Comparison of ENCODE assay signal across 9 cellular contexts in the genomic region with DNA sequence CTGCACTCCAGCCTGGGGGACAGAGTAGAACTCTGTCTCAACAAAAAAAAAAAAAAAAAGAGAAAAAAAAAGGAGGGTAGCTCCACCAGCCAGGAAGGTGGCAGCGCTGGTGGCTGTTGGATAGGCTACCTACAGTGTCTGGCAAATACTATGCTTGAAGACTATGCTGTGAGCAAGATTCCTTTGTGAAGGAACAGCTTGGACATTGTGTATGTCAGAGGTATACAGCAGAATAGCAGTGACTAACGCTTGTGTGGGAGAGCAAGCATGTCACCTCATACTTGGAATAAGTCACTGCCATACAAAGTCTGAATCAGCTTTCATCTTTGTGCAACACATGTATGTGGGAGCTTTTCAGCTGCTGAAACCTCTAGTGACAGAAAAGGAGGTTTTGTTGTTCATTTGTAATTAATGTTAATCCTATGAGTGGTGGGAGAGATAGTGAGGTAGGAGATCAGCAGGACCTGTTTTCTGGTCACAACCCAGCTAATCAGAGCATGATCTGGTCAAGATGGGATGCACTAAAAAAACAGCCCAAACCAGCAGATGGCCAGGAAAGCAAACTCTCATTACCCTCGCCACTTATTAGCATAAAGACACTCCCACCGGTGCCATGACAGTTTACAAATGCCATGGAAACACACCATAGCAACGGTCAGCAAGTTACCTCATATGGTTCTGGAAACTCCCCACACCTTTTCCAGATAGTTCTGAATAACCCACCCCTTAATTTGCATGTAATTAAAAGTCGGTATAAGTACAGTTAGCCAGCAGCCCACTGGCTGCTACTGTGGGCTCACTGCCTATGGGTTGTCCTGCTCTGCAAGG. TPM values are rescaled to one million over a fixed set of nuclear protein-coding genes. Genes with fewer than 3 reads are reported as not detected.
DNase-seq lines count a peak whose midpoint lies in the region; ATAC-seq and TF ChIP-seq lines count a peak whose summit lies in the region.
"Had no signal": no experiment of that assay in that cellular context is flagged by ENCODE, and none has a peak within 500 bp of the region (broad histone marks: within the 10 kb centered on the region; RNA-seq: fewer than 3 reads in every experiment).

No MANE protein-coding gene starts in this region.

- H3K27me3 Mint-ChIP-seq in activated CD4-positive, alpha-beta T cell treated with anti-CD3 and anti-CD28 coated beads, Interleukin-2, amount 10 ng/mL, durations not matched to agents 24 days and 14 days: peaks cover 15% of the 10 kb centered on the region
- H3K27me3 Mint-ChIP-seq in activated CD4-positive, alpha-beta T cell treated with anti-CD3 and anti-CD28 coated beads, Interleukin-2, amount 10 ng/mL, durations not matched to agents 7 days and 5 days: peaks cover 32% of the 10 kb centered on the region
- H3K27me3 Mint-ChIP-seq in effector memory CD8-positive, alpha-beta T cell: peaks cover 0 to 14% of the 10 kb centered on the region in 2 donors

- H3K9me3 ChIP-seq in spleen: no peaks in the 10 kb centered on the region

- TF ChIP-seq POLR2A in NB4 (IDR thresholded peaks at IDR 0.05; ENCODE audit: extremely low read depth, insufficient read length) (no peak), spleen (IDR thresholded peaks at IDR 0.05) (no peak)

- peak; percentile 80 for ATAC-seq in effector memory CD8-positive, alpha-beta T cell (replicated peaks)
- no peak for ATAC-seq in GM21390 (IDR thresholded peaks at IDR 0.05; ENCODE audit: unreplicated experiment)

- POLR2A ChIA-PET in activated CD4-positive, alpha-beta T cell treated with anti-CD3 and anti-CD28 coated beads, Interleukin-2, amount 10 ng/mL, durations not matched to agents 7 days and 5 days (lab: Charles Lee): interaction anchor here (0.6 kb wide), 1 partner anchor 57 kb away, joined by 3 read pairs; no protein-coding TSS in a partner anchor

- TF ChIP-seq CTCF in NB4 (IDR thresholded peaks at IDR 0.05; ENCODE audit: low read depth, low read length): no peak
- TF ChIP-seq CTCF in spleen (IDR thresholded peaks at IDR 0.05 in 8 of 11, conservative IDR thresholded peaks at IDR 0.05 in 3 of 11): no peak

- peaks cover 8% of the 10 kb centered on the region for H3K36me3 Mint-ChIP-seq in activated CD4-positive, alpha-beta T cell treated with anti-CD3 and anti-CD28 coated beads, Interleukin-2, amount 10 ng/mL, durations not matched to agents 24 days and 14 days (ENCODE audit: low read depth)
- no peaks in the 10 kb centered on the region for H3K36me3 Mint-ChIP-seq in activated CD4-positive, alpha-beta T cell treated with anti-CD3 and anti-CD28 coated beads, Interleukin-2, amount 10 ng/mL, durations not matched to agents 7 days and 5 days (ENCODE audit: low read depth)
- H3K36me3 Mint-ChIP-seq in effector memory CD8-positive, alpha-beta T cell (ENCODE audit: insufficient read depth): peaks cover 4% of the 10 kb centered on the region

- H3K27ac Mint-ChIP-seq in activated CD4-positive, alpha-beta T cell treated with anti-CD3 and anti-CD28 coated beads, Interleukin-2, amount 10 ng/mL, durations not matched to agents 24 days and 14 days: peak overlapping the region; percentile 77
- no peak overlapping the region for H3K27ac Mint-ChIP-seq in activated CD4-positive, alpha-beta T cell treated with anti-CD3 and anti-CD28 coated beads, Interleukin-2, amount 10 ng/mL, durations not matched to agents 7 days and 5 days
- peak overlapping the region in 1 of 2 donors; percentile 9 for H3K27ac Mint-ChIP-seq in effector memory CD8-positive, alpha-beta T cell

- peak; percentile 64 for DNase-seq in activated CD4-positive, alpha-beta T cell treated with anti-CD3 and anti-CD28 coated beads, Interleukin-2, amount 10 ng/mL, durations not matched to agents 24 days and 14 days
- DNase-seq in activated CD4-positive, alpha-beta T cell treated with anti-CD3 and anti-CD28 coated beads, Interleukin-2, amount 10 ng/mL, durations not matched to agents 7 days and 5 days: no peak
- DNase-seq in NB4 (ENCODE audit: low read depth) (peak; percentile 73), spleen (no peak), islet precursor cell (no peak)
- DNase-seq in effector memory CD8-positive, alpha-beta T cell: no peak
- peak; percentile 40 for DNase-seq in stimulated activated CD8-positive, alpha-beta memory T cell treated with anti-CD3 and anti-CD28 coated beads, Interleukin-4, amount 100 ng/mL, for 48 hours

- CTCF ChIA-PET in activated CD4-positive, alpha-beta T cell treated with anti-CD3 and anti-CD28 coated beads, Interleukin-2, amount 10 ng/mL, durations not matched to agents 7 days and 5 days (lab: Charles Lee): interaction anchor here (0.6 to 1.3 kb wide), 5 partner anchors 9 to 244 kb away, joined by 3 read pairs; no protein-coding TSS in a partner anchor

- H3K4me3 Mint-ChIP-seq in activated CD4-positive, alpha-beta T cell treated with anti-CD3 and anti-CD28 coated beads, Interleukin-2, amount 10 ng/mL, durations not matched to agents 24 days and 14 days: peak overlapping the region; percentile 6
- H3K4me3 Mint-ChIP-seq in activated CD4-positive, alpha-beta T cell treated with anti-CD3 and anti-CD28 coated beads, Interleukin-2, amount 10 ng/mL, durations not matched to agents 7 days and 5 days: no peak overlapping the region
- no peak overlapping the region for H3K4me3 Mint-ChIP-seq in effector memory CD8-positive, alpha-beta T cell

- peaks cover 0 to 18% (median 0%) of the 10 kb centered on the region in 6 donors for H3K36me3 ChIP-seq in spleen

- H3K27me3 ChIP-seq in spleen (replicated peaks in 1 of 7): peaks cover 0 to 30% (median 0%) of the 10 kb centered on the region in 7 donors

- intact Hi-C loops in activated CD4-positive, alpha-beta T cell treated with anti-CD3 and anti-CD28 coated beads, Interleukin-2, amount 10 ng/mL, durations not matched to agents 24 days and 14 days (cut with micrococcal nuclease): loop anchor here (1.0 to 2.0 kb wide), 5 partner anchors 32 to 244 kb away; no protein-coding TSS in a partner anchor
- intact Hi-C loops in spleen (cut with DNase I; ENCODE audit: low total_unique reads): loop anchor here (10.0 kb wide), 1 partner anchor 58 kb away; the partner anchor contains the start of gene ZNF843

- no peak overlapping the region for H3K4me3 ChIP-seq in NB4 (ENCODE audit: low read depth, low read length)
- H3K4me3 ChIP-seq in spleen: no peak overlapping the region

- H3K4me1 ChIP-seq in spleen: peaks cover 0 to 14% (median 6%) of the 10 kb centered on the region in 6 donors

- no peaks in the 10 kb centered on the region for H3K9me3 Mint-ChIP-seq in activated CD4-positive, alpha-beta T cell treated with anti-CD3 and anti-CD28 coated beads, Interleukin-2, amount 10 ng/mL, durations not matched to agents 24 days and 14 days
- no peaks in the 10 kb centered on the region for H3K9me3 Mint-ChIP-seq in activated CD4-positive, alpha-beta T cell treated with anti-CD3 and anti-CD28 coated beads, Interleukin-2, amount 10 ng/mL, durations not matched to agents 7 days and 5 days
- no peaks in the 10 kb centered on the region for H3K9me3 Mint-ChIP-seq in effector memory CD8-positive, alpha-beta T cell

- peaks cover 30% of the 10 kb centered on the region for H3K4me1 Mint-ChIP-seq in activated CD4-positive, alpha-beta T cell treated with anti-CD3 and anti-CD28 coated beads, Interleukin-2, amount 10 ng/mL, durations not matched to agents 24 days and 14 days
- H3K4me1 Mint-ChIP-seq in activated CD4-positive, alpha-beta T cell treated with anti-CD3 and anti-CD28 coated beads, Interleukin-2, amount 10 ng/mL, durations not matched to agents 7 days and 5 days: peaks cover 8% of the 10 kb centered on the region
- peaks cover 8 to 11% of the 10 kb centered on the region in 2 donors for H3K4me1 Mint-ChIP-seq in effector memory CD8-positive, alpha-beta T cell (ENCODE audit: low read depth in 2 of 2)

- 49 to 69% (median 55%) methylated on average over 6 of the region's 6 CpGs for WGBS in spleen, 5 donors

- no peak overlapping the region for H3K27ac ChIP-seq in spleen

RNA-seq across cellular contexts. Expression of gene ITGAD, which starts 6.8 kb away (rescaled TPM):
- not detected in 2 replicates for total RNA-seq in activated CD4-positive, alpha-beta T cell treated with anti-CD3 and anti-CD28 coated beads, Interleukin-2, amount 10 ng/mL, durations not matched to agents 24 days and 14 days
- total RNA-seq in activated CD4-positive, alpha-beta T cell treated with anti-CD3 and anti-CD28 coated beads, Interleukin-2, amount 10 ng/mL, durations not matched to agents 7 days and 5 days: not detected
- total RNA-seq in spleen: 10 to 100 TPM in 6 of 7 donors, 1 to 10 TPM in 1; 6.7 to 25.8 (median 19.3) TPM
- 1 to 10 TPM; 1.2 to 3.5 (median 2.3) TPM for polyA plus RNA-seq in spleen

RNA-seq across cellular contexts. Expression of gene ITGAX, which starts 31.4 kb away (rescaled TPM):
- 44.3 and 45.9 TPM in 2 replicates for total RNA-seq in activated CD4-positive, alpha-beta T cell treated with anti-CD3 and anti-CD28 coated beads, Interleukin-2, amount 10 ng/mL, durations not matched to agents 24 days and 14 days
- 1 to 10 TPM; 2.9 to 3.1 TPM for total RNA-seq in activated CD4-positive, alpha-beta T cell treated with anti-CD3 and anti-CD28 coated beads, Interleukin-2, amount 10 ng/mL, durations not matched to agents 7 days and 5 days
- total RNA-seq in spleen: 100 to 1,000 TPM in 5 of 7 donors, 10 to 100 TPM in 2; 52.1 to 330 (median 161) TPM
- polyA plus RNA-seq in spleen: 10 to 100 TPM in 2 of 3 donors, 1 to 10 TPM in 1; 8.9 to 45.5 (median 30.5) TPM

RNA-seq across cellular contexts. Expression of gene COX6A2, which starts 41.8 kb away (rescaled TPM):
- not detected in 2 replicates for total RNA-seq in activated CD4-positive, alpha-beta T cell treated with anti-CD3 and anti-CD28 coated beads, Interleukin-2, amount 10 ng/mL, durations not matched to agents 24 days and 14 days
- total RNA-seq in activated CD4-positive, alpha-beta T cell treated with anti-CD3 and anti-CD28 coated beads, Interleukin-2, amount 10 ng/mL, durations not matched to agents 7 days and 5 days: not detected
- total RNA-seq in spleen: not detected
- polyA plus RNA-seq in spleen: under 1 TPM in 2 of 3 donors, not detected in 1; 0.79 to 0.80 TPM
- total RNA-seq: urinary bladder had no signal
- polyA plus RNA-seq: urinary bladder had no signal

RNA-seq across cellular contexts. Expression of gene ZNF843, which starts 56.2 kb away (rescaled TPM):
- 0.09 and 0.16 TPM in 2 replicates for total RNA-seq in activated CD4-positive, alpha-beta T cell treated with anti-CD3 and anti-CD28 coated beads, Interleukin-2, amount 10 ng/mL, durations not matched to agents 24 days and 14 days
- total RNA-seq in activated CD4-positive, alpha-beta T cell treated with anti-CD3 and anti-CD28 coated beads, Interleukin-2, amount 10 ng/mL, durations not matched to agents 7 days and 5 days: under 1 TPM; 0.07 to 0.12 TPM
- 1 to 10 TPM in 2 of 7 donors, under 1 TPM in 5; 0.52 to 1.7 (median 0.69) TPM for total RNA-seq in spleen
- under 1 TPM; 0.10 to 0.15 (median 0.12) TPM for polyA plus RNA-seq in spleen

Comparison
In these comparisons a context has a peak if more than half of its experiments do, and no peak if none do; other contexts are left out.
1. DNase-seq: peak in activated CD4-positive, alpha-beta T cell treated with anti-CD3 and anti-CD28 coated beads, Interleukin-2, amount 10 ng/mL, durations not matched to agents 24 days and 14 days (single experiment), NB4 (single experiment) and stimulated activated CD8-positive, alpha-beta memory T cell treated with anti-CD3 and anti-CD28 coated beads, Interleukin-4, amount 100 ng/mL, for 48 hours (single experiment); none in activated CD4-positive, alpha-beta T cell treated with anti-CD3 and anti-CD28 coated beads, Interleukin-2, amount 10 ng/mL, durations not matched to agents 7 days and 5 days (single experiment), effector memory CD8-positive, alpha-beta T cell (0 of 3), spleen (single experiment) and islet precursor cell (single experiment).
2. RNA of gene ITGAX, which starts 31.4 kb away (total RNA-seq): 52.1 to 330 TPM in spleen and 44.3 to 45.9 TPM in activated CD4-positive, alpha-beta T cell treated with anti-CD3 and anti-CD28 coated beads, Interleukin-2, amount 10 ng/mL, durations not matched to agents 24 days and 14 days; 2.9 to 3.1 TPM in activated CD4-positive, alpha-beta T cell treated with anti-CD3 and anti-CD28 coated beads, Interleukin-2, amount 10 ng/mL, durations not matched to agents 7 days and 5 days; every median in the first group is over 10 times any median in the second.